In the genomic region with DNA sequence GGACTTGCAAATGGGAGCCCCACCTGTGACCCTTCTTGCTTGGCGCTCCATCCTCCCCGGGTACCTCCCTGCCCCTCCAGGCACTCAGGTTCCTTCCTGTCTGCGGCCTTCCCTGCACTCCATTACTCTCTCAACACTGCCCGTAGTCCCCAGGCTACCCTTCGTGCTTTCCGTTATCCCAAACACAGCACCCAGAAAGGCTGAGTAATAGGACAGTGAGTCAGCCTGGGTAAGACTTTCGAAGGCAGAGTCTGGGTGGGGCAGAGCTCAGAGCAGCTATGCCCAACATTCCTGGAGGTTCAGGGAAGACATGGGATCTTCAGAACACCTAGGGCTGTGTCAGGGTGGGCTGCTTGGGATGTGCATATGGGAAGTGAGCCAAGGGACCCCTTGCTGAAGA, we compare ENCODE assay signal across 2 cellular contexts.
TF ChIP-seq lines count a peak whose summit lies in the region.

No MANE protein-coding gene starts in this region.

TF ChIP-seq in H1, 55 proteins besides CTCF, POLR2A, EP300 and RAD21:
- TF ChIP-seq MAFK (IDR thresholded peaks at IDR 0.05; ENCODE audit: low read depth, low read length) (no peak), SP1 (IDR thresholded peaks at IDR 0.05; ENCODE audit: low read depth, low read length) (no peak)

TF ChIP-seq in HEK293T, 16 proteins besides CTCF, POLR2A, EP300 and RAD21:
- no peak for TF ChIP-seq L3MBTL2 (conservative IDR thresholded peaks at IDR 0.05)
- no peak for TF ChIP-seq SUZ12 (IDR thresholded peaks at IDR 0.05)
- TF ChIP-seq ELF4 (IDR thresholded peaks at IDR 0.05): no peak
- TF ChIP-seq CTBP1 (IDR thresholded peaks at IDR 0.05; ENCODE audit: borderline replicate concordance): no peak
- no peak for TF ChIP-seq ARNT (IDR thresholded peaks at IDR 0.05)
- no peak for TF ChIP-seq ZNF384 (IDR thresholded peaks at IDR 0.05)
- TF ChIP-seq PKNOX1 (IDR thresholded peaks at IDR 0.05): no peak
- no peak for TF ChIP-seq FOXM1 (IDR thresholded peaks at IDR 0.05; ENCODE audit: borderline replicate concordance)
- no peak for TF ChIP-seq FOXA1 (IDR thresholded peaks at IDR 0.05)
- no peak for TF ChIP-seq BHLHE40 (IDR thresholded peaks at IDR 0.05; ENCODE audit: borderline replicate concordance)
- no peak for TF ChIP-seq SP1 (IDR thresholded peaks at IDR 0.05)
- no peak for TF ChIP-seq NFRKB (IDR thresholded peaks at IDR 0.05)
- TF ChIP-seq TARDBP (IDR thresholded peaks at IDR 0.05): no peak
- TF ChIP-seq LEF1 (IDR thresholded peaks at IDR 0.05; ENCODE audit: borderline replicate concordance): no peak
- TF ChIP-seq FOXK2 (IDR thresholded peaks at IDR 0.05): no peak
- TF ChIP-seq HDGF (IDR thresholded peaks at IDR 0.05; ENCODE audit: borderline replicate concordance): no peak
TF ChIP-seq in HEK293T: peak in this region for 0.
